ENCODE assay signal across 11 cellular contexts in the genomic region with DNA sequence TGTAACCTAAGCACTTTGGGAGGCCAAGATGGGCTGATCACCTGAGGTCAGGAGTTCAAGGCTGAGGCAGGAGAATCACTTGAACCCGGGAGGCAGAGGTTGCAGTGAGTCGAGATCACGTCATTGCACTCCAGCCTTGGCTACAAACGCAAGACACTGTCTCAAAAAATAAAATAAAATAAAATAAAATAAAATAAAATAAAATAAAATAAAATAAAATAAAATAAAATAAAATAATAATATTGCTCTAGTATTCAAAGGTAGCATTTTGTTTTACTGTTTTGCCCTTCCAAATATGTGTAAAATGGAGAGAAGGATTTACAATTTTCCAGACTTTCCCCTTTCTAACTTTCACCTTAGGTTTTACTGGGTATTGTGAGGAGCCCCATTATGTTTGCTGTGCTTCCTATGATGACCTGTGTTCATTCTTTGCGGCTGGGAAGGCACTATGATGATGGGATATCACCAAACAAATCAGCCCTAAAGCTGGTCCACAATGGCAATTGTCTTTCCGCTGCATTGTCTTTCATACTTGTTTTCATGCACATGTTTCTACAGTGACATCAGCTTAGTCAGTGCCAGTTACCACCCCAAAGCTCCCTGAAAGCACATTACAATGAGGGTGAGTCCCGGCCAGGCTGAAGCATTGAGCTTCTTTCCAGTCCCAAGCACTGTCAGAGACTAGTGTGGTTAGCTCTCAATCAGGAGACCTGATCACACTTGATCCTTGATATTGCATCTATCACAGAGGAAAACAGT. TPM values are rescaled to one million over a fixed set of nuclear protein-coding genes. Genes with fewer than 3 reads are reported as not detected.
A peak's percentile ranks its signal among the peaks of the same experiment; 100 is the strongest.
DNase-seq lines count a peak whose midpoint lies in the region; ATAC-seq and TF ChIP-seq lines count a peak whose summit lies in the region.
"Had no signal": no experiment of that assay in that cellular context is flagged by ENCODE, and none has a peak within 500 bp of the region (broad histone marks: within the 10 kb centered on the region; RNA-seq: fewer than 3 reads in every experiment).

No MANE protein-coding gene starts in this region.

- H3K4me3 ChIP-seq in GM06990 (replicated peaks; ENCODE audit: low read depth, low read length), result peak overlapping the region; percentile 8
- H3K4me3 ChIP-seq: skin epidermis had no signal

- peak overlapping the region; percentile 89 for H3K27ac ChIP-seq in angular gyrus (ENCODE audit: low read depth, low read length)
- H3K27ac ChIP-seq: skin epidermis had no signal

- peak; percentile 78 for ATAC-seq in HG02973 (IDR thresholded peaks at IDR 0.05; ENCODE audit: unreplicated experiment)
- no peak for ATAC-seq in left lobe of liver

- DNase-seq in GM06990 (ENCODE audit: extremely low read depth, insufficient read length), result peak; percentile 62
- no peak for DNase-seq in iPS-NIHi7 (ENCODE audit: extremely low spot score)
- DNase-seq in AG08396 (ENCODE audit: low spot score), result no peak
- no peak for DNase-seq in NCI-H748 treated with DMSO at 0.1 percent for 48 hours (lab: John Stamatoyannopoulos, UW)
- no peak for DNase-seq in left lobe of liver (ENCODE audit: low spot score)
- DNase-seq: Caco-2, Kasumi-1 had no signal

- no peak for TF ChIP-seq CTCF in GM06990 (IDR thresholded peaks at IDR 0.05; ENCODE audit: insufficient read depth, low read length, poor library complexity, severe bottlenecking)

- H3K27me3 ChIP-seq in GM06990 (replicated peaks; ENCODE audit: control insufficient read depth, insufficient read depth, low read length), result no peaks in the 10 kb centered on the region

- H3K36me3 ChIP-seq in GM06990 (ENCODE audit: control insufficient read depth, insufficient read depth, low read length), result no peaks in the 10 kb centered on the region

- TF ChIP-seq POLR2A in GM19193 (IDR thresholded peaks at IDR 0.05; ENCODE audit: extremely low read depth, insufficient read depth, insufficient read length), result peak; percentile 55

RNA-seq across cellular contexts. Expression of a gene that starts 50.8 kb away (rescaled TPM):
- 0.05 TPM for total RNA-seq in left lobe of liver
- total RNA-seq: Caco-2 had no signal
